ENCODE assay signal across 27 cellular contexts in the genomic region with DNA sequence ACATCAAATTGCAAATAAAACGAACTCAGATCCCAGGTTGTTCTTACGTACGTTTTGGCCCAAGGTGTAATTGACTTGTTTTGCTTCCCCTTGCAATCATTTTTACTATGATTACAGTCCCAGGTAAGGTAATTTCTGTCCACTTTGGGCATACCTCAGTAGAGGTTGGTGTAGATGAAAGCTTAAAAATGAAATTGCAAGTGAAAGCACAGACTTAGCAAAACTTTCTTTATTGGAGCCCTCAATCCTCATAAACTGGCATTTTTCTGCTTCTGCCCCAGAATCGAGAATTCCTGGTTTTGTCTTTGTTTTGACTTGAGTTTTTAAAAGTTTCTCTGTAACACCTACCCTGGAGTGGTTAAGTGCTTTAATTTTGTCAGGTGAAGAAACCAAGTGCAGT. TPM values are rescaled to one million over a fixed set of nuclear protein-coding genes. Genes with fewer than 3 reads are reported as not detected.
DNase-seq lines count a peak whose midpoint lies in the region; TF ChIP-seq lines count a peak whose summit lies in the region.
"Had no signal": no experiment of that assay in that cellular context is flagged by ENCODE, and none has a peak within 500 bp of the region (broad histone marks: within the 10 kb centered on the region; RNA-seq: fewer than 3 reads in every experiment).

No MANE protein-coding gene starts in this region.

- peak overlapping the region; percentile 50 for H3K27ac Mint-ChIP-seq in activated T-cell treated with anti-CD3 and anti-CD28 coated beads, Interleukin-2, amount 50 U/mL, for 24 hours
- peak overlapping the region; percentile 77 for H3K27ac Mint-ChIP-seq in activated T-helper 2 cell treated with anti-CD3 and anti-CD28 coated beads, Interferon-gamma antibody, Interleukin-2, Interleukin-4, amounts not matched to agents 10 μg/mL and 5 μg/mL and 100 μg/mL, durations not matched to agents 14 hours and 24 hours and 36 hours
- no peak overlapping the region for H3K27ac Mint-ChIP-seq in neural progenitor cell
- H3K27ac Mint-ChIP-seq: IgD-negative memory B cell had no signal

- H3K9me3 Mint-ChIP-seq in activated T-cell treated with anti-CD3 and anti-CD28 coated beads, Interleukin-2, amount 50 U/mL, for 24 hours, result no peaks in the 10 kb centered on the region
- H3K9me3 Mint-ChIP-seq in activated T-helper 2 cell treated with anti-CD3 and anti-CD28 coated beads, Interferon-gamma antibody, Interleukin-2, Interleukin-4, amounts not matched to agents 10 μg/mL and 5 μg/mL and 100 μg/mL, durations not matched to agents 14 hours and 24 hours and 36 hours, result no peaks in the 10 kb centered on the region
- peaks cover 25% of the 10 kb centered on the region for H3K9me3 Mint-ChIP-seq in neural progenitor cell
- H3K9me3 Mint-ChIP-seq: IgD-negative memory B cell, natural killer cell had no signal

- H3K36me3 ChIP-seq in HUES64 (ENCODE audit: insufficient read depth, low read length) (peaks cover 46% of the 10 kb centered on the region), neural progenitor cell (peaks cover 7% of the 10 kb centered on the region), mammary epithelial cell (ENCODE audit: insufficient read depth, low read length) (peaks cover 4% of the 10 kb centered on the region)
- H3K36me3 ChIP-seq: BE2C, cardiac muscle cell, tibial nerve had no signal

- peaks cover 74% of the 10 kb centered on the region for H3K4me1 Mint-ChIP-seq in activated T-cell treated with anti-CD3 and anti-CD28 coated beads, Interleukin-2, amount 50 U/mL, for 24 hours (ENCODE audit: low read depth)
- H3K4me1 Mint-ChIP-seq in activated T-helper 2 cell treated with anti-CD3 and anti-CD28 coated beads, Interferon-gamma antibody, Interleukin-2, Interleukin-4, amounts not matched to agents 10 μg/mL and 5 μg/mL and 100 μg/mL, durations not matched to agents 14 hours and 24 hours and 36 hours (ENCODE audit: low read depth), result peaks cover 66% of the 10 kb centered on the region
- H3K4me1 Mint-ChIP-seq in neural progenitor cell, result peaks cover 12% of the 10 kb centered on the region

- no peak for TF ChIP-seq CTCF in neural progenitor cell (IDR thresholded peaks at IDR 0.05)
- no peak for TF ChIP-seq CTCF in mammary epithelial cell (conservative IDR thresholded peaks at IDR 0.05 in 1 of 2, IDR thresholded peaks at IDR 0.05 in 1 of 2; ENCODE audit: extremely low read depth in 1 of 2, insufficient read depth in 1 of 2, low read depth in 1 of 2, low read length in 2 of 2)

- H3K79me2 ChIP-seq in neural progenitor cell (ENCODE audit: low read depth), result peaks cover 100% of the 10 kb centered on the region
- H3K79me2 ChIP-seq in mammary epithelial cell (ENCODE audit: insufficient read depth, low read length), result peaks cover 94% of the 10 kb centered on the region

- H3F3A ChIP-seq in neural progenitor cell (ENCODE audit: low read depth), result peaks cover 3% of the 10 kb centered on the region

- 95% methylated on average over 4 of the region's 4 CpGs for WGBS in HUES64
- WGBS in mammary epithelial cell (ENCODE audit: low coverage, missing lambda C conversion rate), result 76% methylated on average over 4 of the region's 4 CpGs

- no peak overlapping the region for H3K4me3 Mint-ChIP-seq in activated T-cell treated with anti-CD3 and anti-CD28 coated beads, Interleukin-2, amount 50 U/mL, for 24 hours
- H3K4me3 Mint-ChIP-seq in activated T-helper 2 cell treated with anti-CD3 and anti-CD28 coated beads, Interferon-gamma antibody, Interleukin-2, Interleukin-4, amounts not matched to agents 10 μg/mL and 5 μg/mL and 100 μg/mL, durations not matched to agents 14 hours and 24 hours and 36 hours (ENCODE audit: low read depth), result no peak overlapping the region
- H3K4me3 Mint-ChIP-seq in neural progenitor cell, result no peak overlapping the region
- H3K4me3 Mint-ChIP-seq: natural killer cell had no signal

- peaks cover 65% of the 10 kb centered on the region for H3K36me3 Mint-ChIP-seq in activated T-cell treated with anti-CD3 and anti-CD28 coated beads, Interleukin-2, amount 50 U/mL, for 24 hours (ENCODE audit: low read depth)
- H3K36me3 Mint-ChIP-seq in activated T-helper 2 cell treated with anti-CD3 and anti-CD28 coated beads, Interferon-gamma antibody, Interleukin-2, Interleukin-4, amounts not matched to agents 10 μg/mL and 5 μg/mL and 100 μg/mL, durations not matched to agents 14 hours and 24 hours and 36 hours (ENCODE audit: low read depth), result peaks cover 72% of the 10 kb centered on the region
- H3K36me3 Mint-ChIP-seq in neural progenitor cell, result peaks cover 71% of the 10 kb centered on the region
- H3K36me3 Mint-ChIP-seq: natural killer cell had no signal

- H3K27me3 ChIP-seq in HUES64 (ENCODE audit: insufficient read depth, low read length), result no peaks in the 10 kb centered on the region
- H3K27me3 ChIP-seq in neural progenitor cell, result no peaks in the 10 kb centered on the region
- H3K27me3 ChIP-seq in mammary epithelial cell (ENCODE audit: insufficient read depth, low read length), result no peaks in the 10 kb centered on the region
- H3K27me3 ChIP-seq: BE2C, cardiac muscle cell, tibial nerve had no signal

- H3K9me3 ChIP-seq in HUES64 (ENCODE audit: insufficient read depth, low read depth, low read length), result no peaks in the 10 kb centered on the region
- H3K9me3 ChIP-seq in neural progenitor cell (ENCODE audit: low read depth), result no peaks in the 10 kb centered on the region
- H3K9me3 ChIP-seq in mammary epithelial cell (replicated peaks; ENCODE audit: insufficient read depth, low read length), result no peaks in the 10 kb centered on the region
- H3K9me3 ChIP-seq: BE2C, tibial nerve had no signal

- H2AFZ ChIP-seq in neural progenitor cell (replicated peaks), result no peak overlapping the region
- no peak overlapping the region for H2AFZ ChIP-seq in mammary epithelial cell (ENCODE audit: low read depth, low read length)

- dilution Hi-C loops in mammary epithelial cell (cut with HindIII; ENCODE audit: low sequenced_read_pairs), result no loop called here

- H3K4me1 ChIP-seq in HUES64 (ENCODE audit: insufficient read depth, low read length) (peaks cover 60% of the 10 kb centered on the region), neural progenitor cell (peaks cover 62% of the 10 kb centered on the region), mammary epithelial cell (ENCODE audit: insufficient read depth, low read length) (no peaks in the 10 kb centered on the region)
- H3K4me1 ChIP-seq: BE2C had no signal

- H3K4me3 ChIP-seq in HUES64 (ENCODE audit: low read length) (no peak overlapping the region), neural progenitor cell (no peak overlapping the region), mammary epithelial cell (replicated peaks in 1 of 3; ENCODE audit: insufficient read depth in 1 of 3, low read depth in 2 of 3, low read length in 3 of 3) (no peak overlapping the region)
- H3K4me3 ChIP-seq: cardiac muscle cell, coronary artery, skin epidermis, tibial nerve had no signal

- CTCF ChIA-PET in mammary epithelial cell (lab: Charles Lee; ENCODE audit: low non-redundant PET), result no interaction called here

- H3K27me3 Mint-ChIP-seq in activated T-cell treated with anti-CD3 and anti-CD28 coated beads, Interleukin-2, amount 50 U/mL, for 24 hours, result no peaks in the 10 kb centered on the region
- no peaks in the 10 kb centered on the region for H3K27me3 Mint-ChIP-seq in activated T-helper 2 cell treated with anti-CD3 and anti-CD28 coated beads, Interferon-gamma antibody, Interleukin-2, Interleukin-4, amounts not matched to agents 10 μg/mL and 5 μg/mL and 100 μg/mL, durations not matched to agents 14 hours and 24 hours and 36 hours (ENCODE audit: low read depth)
- peaks cover 5% of the 10 kb centered on the region for H3K27me3 Mint-ChIP-seq in neural progenitor cell (ENCODE audit: insufficient read depth, low read depth)
- H3K27me3 Mint-ChIP-seq: IgD-negative memory B cell had no signal

- H3K9ac ChIP-seq in HUES64 (ENCODE audit: low read depth, low read length) (no peak overlapping the region), neural progenitor cell (no peak overlapping the region), mammary epithelial cell (ENCODE audit: insufficient read depth, low read length) (no peak overlapping the region)

- peaks cover 99% of the 10 kb centered on the region for H4K20me1 ChIP-seq in neural progenitor cell (ENCODE audit: low read depth)
- no peaks in the 10 kb centered on the region for H4K20me1 ChIP-seq in mammary epithelial cell (ENCODE audit: insufficient read depth, low read length)

- no TSS peak for BruUV-seq in mammary epithelial cell (replicated peaks; lab: Mats Ljungman, UMichigan)

- intact Hi-C loops in activated T-helper 2 cell treated with anti-CD3 and anti-CD28 coated beads, Interferon-gamma antibody, Interleukin-2, Interleukin-4, amounts not matched to agents 10 μg/mL and 5 μg/mL and 100 μg/mL, durations not matched to agents 14 hours and 24 hours and 36 hours (cut with micrococcal nuclease), result no loop called here
- intact Hi-C loops in mammary epithelial cell (cut with micrococcal nuclease), result no loop called here

- H3K4me2 ChIP-seq in neural progenitor cell, result peak overlapping the region; percentile 48
- no peak overlapping the region for H3K4me2 ChIP-seq in mammary epithelial cell (ENCODE audit: insufficient read depth, low read depth, low read length)

- no peak for DNase-seq in activated T-cell treated with anti-CD3 and anti-CD28 coated beads, Interleukin-2, amount 50 U/mL, for 24 hours
- no peak for DNase-seq in activated T-cell treated with anti-CD3 and anti-CD28 coated beads, Interleukin-2, amount 50 U/mL, for 1 hour
- DNase-seq in activated T-helper 2 cell treated with anti-CD3 and anti-CD28 coated beads, Interferon-gamma antibody, Interleukin-2, Interleukin-4, amounts not matched to agents 10 μg/mL and 5 μg/mL and 100 μg/mL, durations not matched to agents 14 hours and 24 hours and 36 hours (ENCODE audit: low spot score), result no peak
- DNase-seq in neural progenitor cell (ENCODE audit: low spot score) (no peak), mammary epithelial cell (no peak)
- no peak for DNase-seq in stimulated activated CD8-positive, alpha-beta memory T cell treated with anti-CD3 and anti-CD28 coated beads, Interleukin-4, amount 100 ng/mL, for 48 hours
- DNase-seq: ACHN; activated CD4-positive, alpha-beta T cell treated with anti-CD3 and anti-CD28 coated beads, Interleukin-2, amount 50 U/mL, for 4 hours; activated naive CD4-positive, alpha-beta T cell treated with Interleukin-2 at 50 U/mL for 16 hours; aorta; BE2C; COR-L47; DMS53; effector memory CD4-positive, alpha-beta T cell; erythroblast; glutamatergic neuron; HCEC 1CT; natural killer cell; NCI-H1436; NCI-H446 treated with DMSO at 0.1 percent for 48 hours had no signal

- H3K27ac ChIP-seq in HUES64 (ENCODE audit: low read depth, low read length) (0 out of 2 replicates have a peak overlapping the region, but pooled peaks have one; percentile 11), neural progenitor cell (peak overlapping the region; percentile 16), mammary epithelial cell (ENCODE audit: insufficient read depth, low read depth, low read length) (no peak overlapping the region)
- H3K27ac ChIP-seq: cardiac muscle cell, coronary artery, RWPE1, skin epidermis, tibial nerve had no signal

- in situ Hi-C loops in mammary epithelial cell (cut with MboI; ENCODE audit: low sequenced_read_pairs in 2 of 2), result no loop called here

RNA-seq across cellular contexts. Expression of a gene that starts 9.4 kb away (rescaled TPM):
- polyA plus RNA-seq in HUES64 (2013, experiment 1 of 2), result 130 TPM
- 148 TPM for polyA plus RNA-seq in HUES64 (2013, experiment 2 of 2)
- 117 and 120 TPM in 2 replicates for total RNA-seq in activated T-helper 2 cell treated with anti-CD3 and anti-CD28 coated beads, Interferon-gamma antibody, Interleukin-2, Interleukin-4, amounts not matched to agents 10 μg/mL and 5 μg/mL and 100 μg/mL, durations not matched to agents 14 hours and 24 hours and 36 hours
- 67.5 and 108 TPM in 2 replicates for total RNA-seq in neural progenitor cell (ENCODE audit: low replicate concordance)
- 10 to 100 TPM; 10.2 to 65.9 TPM for total RNA-seq in mammary epithelial cell
- 40.4 TPM for polyA plus RNA-seq in mammary epithelial cell
- polyA minus RNA-seq in mammary epithelial cell, result 26.4 TPM

RNA-seq across cellular contexts. Expression of a gene that starts 9.4 kb away (rescaled TPM):
- polyA plus RNA-seq in HUES64 (2013, experiment 1 of 2), result 6.8 TPM
- 7.4 TPM for polyA plus RNA-seq in HUES64 (2013, experiment 2 of 2)
- total RNA-seq in activated T-helper 2 cell treated with anti-CD3 and anti-CD28 coated beads, Interferon-gamma antibody, Interleukin-2, Interleukin-4, amounts not matched to agents 10 μg/mL and 5 μg/mL and 100 μg/mL, durations not matched to agents 14 hours and 24 hours and 36 hours, result 41.0 and 41.2 TPM in 2 replicates
- total RNA-seq in neural progenitor cell (ENCODE audit: low replicate concordance) (31.8 and 44.3 TPM in 2 replicates), mammary epithelial cell (10 to 100 TPM; 10.8 to 17.5 TPM)
- polyA plus RNA-seq in mammary epithelial cell, result 2.7 TPM
- 13.9 TPM for polyA minus RNA-seq in mammary epithelial cell
